ENCODE assay signal across 8 cellular contexts in the genomic region with DNA sequence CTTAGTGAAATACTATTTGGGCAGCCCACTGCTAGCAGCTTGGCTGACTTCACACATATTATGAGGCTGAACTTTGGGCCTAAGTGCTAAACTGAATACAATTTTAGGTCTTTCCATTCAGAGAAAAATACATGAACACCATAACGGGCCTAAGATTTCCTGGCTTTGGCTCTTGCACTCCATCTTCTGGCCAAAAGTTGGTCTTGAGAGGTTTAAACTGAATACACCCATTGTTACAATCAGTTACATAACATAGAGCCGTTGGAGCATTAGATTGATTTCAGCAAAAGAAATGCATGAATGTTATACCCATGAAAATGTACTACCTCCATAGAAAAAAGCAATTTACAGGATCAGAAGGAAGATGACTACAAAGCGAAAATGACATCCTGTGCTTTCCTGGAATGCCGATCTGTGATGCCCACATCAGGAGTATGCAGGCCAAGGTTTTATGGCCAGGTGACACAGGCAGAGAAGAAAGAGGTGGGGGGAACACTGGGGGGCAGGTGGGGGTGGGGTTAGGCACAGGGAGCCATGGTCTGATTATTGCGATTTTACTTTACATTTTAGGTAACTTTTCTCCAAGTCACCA. TPM values are rescaled to one million over a fixed set of nuclear protein-coding genes. Genes with fewer than 3 reads are reported as not detected.
DNase-seq lines count a peak whose midpoint lies in the region; ATAC-seq and TF ChIP-seq lines count a peak whose summit lies in the region.

No MANE protein-coding gene starts in this region.

- H3K9me3 ChIP-seq in GM23248 (ENCODE audit: low read depth) = no peaks in the 10 kb centered on the region

- H3K27me3 Mint-ChIP-seq in glutamatergic neuron (ENCODE audit: unreplicated experiment) = no peaks in the 10 kb centered on the region

- no peak overlapping the region for H3K4me3 Mint-ChIP-seq in glutamatergic neuron (ENCODE audit: unreplicated experiment)

- H3K27me3 ChIP-seq in GM23248 (replicated peaks; ENCODE audit: insufficient read depth) = peaks cover 11% of the 10 kb centered on the region

- ATAC-seq in HG03439 (IDR thresholded peaks at IDR 0.05; ENCODE audit: unreplicated experiment) = no peak

- H3K36me3 ChIP-seq in GM23248 (ENCODE audit: low read depth) = no peaks in the 10 kb centered on the region

- H3K79me2 ChIP-seq in GM23248 (ENCODE audit: insufficient read depth) = no peaks in the 10 kb centered on the region

- 69 to 70% methylated on average over 5 of the region's 5 CpGs for WGBS in GM23248 (ENCODE audit: low coverage in 1 of 2, low lambda C conversion rate in 2 of 2, missing lambda C conversion rate in 2 of 2), 2 experiments

- H3K9me2 ChIP-seq in GM23248 (ENCODE audit: insufficient read depth) = no peaks in the 10 kb centered on the region

- peaks cover 7% of the 10 kb centered on the region; the same call in 1 of the 2 replicates for H3F3A ChIP-seq in GM23248 (ENCODE audit: insufficient read depth)

- DNase-seq in GM23248 (peak; percentile 63), NCI-H748 (lab: John Stamatoyannopoulos, UW; ENCODE audit: unreplicated experiment) (peak; percentile 86), glutamatergic neuron (no peak), retina (peak; percentile 70), ureter (ENCODE audit: low spot score) (no peak)
- peak; percentile 26 for DNase-seq in activated naive CD4-positive, alpha-beta T cell treated with Interleukin-2 at 50 U/mL for 16 hours

- H3K9ac ChIP-seq in GM23248 = no peak overlapping the region

- H3K9me3 Mint-ChIP-seq in glutamatergic neuron (ENCODE audit: unreplicated experiment) = no peaks in the 10 kb centered on the region

- TF ChIP-seq CTCF in C4-2B (conservative IDR thresholded peaks at IDR 0.05) (peak; percentile 98), glutamatergic neuron (IDR thresholded peaks at IDR 0.05; ENCODE audit: partially characterized antibody, unreplicated experiment) (peak; percentile 35)

- no peak overlapping the region for H3K27ac Mint-ChIP-seq in glutamatergic neuron (ENCODE audit: unreplicated experiment)

- peaks cover 5% of the 10 kb centered on the region for H3K4me1 Mint-ChIP-seq in glutamatergic neuron (ENCODE audit: low read depth, unreplicated experiment)

- H4K20me1 ChIP-seq in GM23248 (ENCODE audit: insufficient read depth) = no peaks in the 10 kb centered on the region

- H3K4me1 ChIP-seq in GM23248 (ENCODE audit: insufficient read depth) = peaks cover 3% of the 10 kb centered on the region; the same call in 1 of the 2 replicates

- H3K27ac ChIP-seq in C4-2B (no peak overlapping the region), GM23248 (no peak overlapping the region)

- in situ Hi-C loops in GM23248 (cut with MboI) = loop anchor here (5.0 kb wide), 1 partner anchor 486 kb away; no protein-coding TSS in a partner anchor

- H3K4me3 ChIP-seq in GM23248 = no peak overlapping the region

- H3K4me2 ChIP-seq in GM23248 (ENCODE audit: unreplicated experiment) = no peak overlapping the region

- no peak overlapping the region for H2AFZ ChIP-seq in GM23248

- no peaks in the 10 kb centered on the region for H3K36me3 Mint-ChIP-seq in glutamatergic neuron (ENCODE audit: unreplicated experiment)

RNA-seq across cellular contexts. Expression of gene SHISA2, which starts 11.1 kb away (rescaled TPM):
- 0.13 and 0.32 TPM in 2 replicates for total RNA-seq in GM23248 (2014; rRNA removed; shearing (Covaris generic))
- polyA plus RNA-seq in GM23248 (2016; fragmentation: Nextera tagmentation; extraction: Ambion mirVana) = 0.35 and 0.43 TPM in 2 replicates
- total RNA-seq in glutamatergic neuron (ENCODE audit: unreplicated experiment) = 34.1 TPM
- 0.21 TPM for total RNA-seq in ureter

Comparison
In these comparisons a context has a peak if more than half of its experiments do, and no peak if none do; other contexts are left out.
1. DNase-seq: peak in GM23248 (single experiment), NCI-H748 (single experiment), activated naive CD4-positive, alpha-beta T cell treated with Interleukin-2 at 50 U/mL for 16 hours (single experiment) and retina (single experiment); none in glutamatergic neuron (single experiment) and ureter (single experiment).
2. RNA of gene SHISA2, which starts 11.1 kb away (total RNA-seq): 34.1 TPM in glutamatergic neuron (single experiment); 0.13 to 0.32 TPM in GM23248 and 0.21 TPM in ureter (single experiment); every median in the first group is over 10 times any median in the second.